In genomic region chr3:101085752-101086151, GRCh38 we compare ENCODE assay signal across 35 cellular contexts.
"Had no signal": no experiment of that assay in that cellular context is flagged by ENCODE, and none has a peak within 500 bp of the region (broad histone marks: within the 10 kb centered on the region; RNA-seq: fewer than 3 reads in every experiment).

No MANE protein-coding gene starts in this region.

- DNase-seq: Karpas-422, Kasumi-1, KBM-7, KG1, MG63, MM.1S, MV-4-11, NCI-H1048, NCI-H1092, NCI-H1092 treated with DMSO at 0.1 percent for 48 hours, NCI-H1105, NCI-H1105 treated with DMSO at 0.1 percent for 48 hours, NCI-H1417, NCI-H1417 treated with DMSO at 0.1 percent for 48 hours, NCI-H1436, NCI-H1436 treated with DMSO at 0.1 percent for 48 hours, NCI-H146, NCI-H1694, NCI-H1694 treated with DMSO at 0.1 percent for 48 hours, NCI-H187, NCI-H187 treated with DMSO at 0.1 percent for 48 hours, NCI-H1930, NCI-H2029, NCI-H2029 treated with DMSO at 0.1 percent for 48 hours, NCI-H2081, NCI-H2081 treated with DMSO at 0.1 percent for 48 hours, NCI-H2107, NCI-H2171, NCI-H2171 treated with DMSO at 0.1 percent for 48 hours, NCI-H2227 treated with DMSO at 0.1 percent for 48 hours, NCI-H226, NCI-H345, NCI-H446, NCI-H446 treated with DMSO at 0.1 percent for 48 hours had no signal

- H3K9me3 ChIP-seq: MG63 had no signal

- H3K36me3 ChIP-seq: MG63 had no signal

- H3K27me3 ChIP-seq: MG63 had no signal

- H3K27ac ChIP-seq: KMS-11 had no signal

- H3K4me2 ChIP-seq: KMS-11 had no signal

- H3K4me3 ChIP-seq: MG63 had no signal
